In the genomic region with DNA sequence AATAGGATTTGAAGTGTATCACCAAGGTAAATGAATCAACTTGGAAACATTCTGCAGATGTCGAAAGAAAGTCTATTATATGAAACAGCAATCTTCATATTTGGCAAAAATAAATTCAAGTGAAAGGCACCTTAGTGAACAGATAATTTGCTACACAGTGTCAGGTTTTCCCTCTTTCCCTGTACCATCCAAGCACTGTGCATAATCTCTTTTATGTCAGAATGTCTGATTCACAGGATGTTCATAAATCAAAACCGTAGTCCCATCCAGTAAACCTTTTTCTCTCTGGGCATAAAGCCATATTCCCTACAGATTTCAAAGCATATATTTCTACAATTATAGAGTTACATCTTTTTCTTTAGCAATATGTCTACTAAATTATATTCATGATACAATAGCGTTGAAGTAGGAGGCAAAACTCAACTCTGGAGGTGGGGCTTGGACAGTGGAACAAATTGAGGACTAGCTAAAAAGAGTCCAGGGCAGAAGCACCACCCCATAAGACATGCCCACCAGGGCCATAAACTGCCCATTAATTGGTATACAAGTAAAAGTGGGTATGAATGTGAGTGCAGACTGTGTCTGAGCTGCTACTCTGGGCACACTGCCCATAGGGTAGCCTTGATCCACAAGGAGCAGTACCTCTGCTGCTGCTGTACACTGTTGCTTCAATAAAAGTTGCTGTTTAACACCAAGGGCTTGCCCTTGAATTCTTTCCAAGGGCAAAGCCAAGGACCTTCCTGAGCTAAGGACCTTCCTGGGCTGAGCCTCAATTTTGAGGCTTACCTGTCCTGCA, we compare ENCODE assay signal across 2 cellular contexts.
TF ChIP-seq lines count a peak whose summit lies in the region.

No MANE protein-coding gene starts in this region.

TF ChIP-seq in SK-N-SH treated with all-trans-retinoic acid at 6 μM for 48 hours, 23 proteins besides CTCF, POLR2A, EP300 and RAD21 (continued from another document):
- peak; percentile 79 for TF ChIP-seq TOX (CRISPR knock-in tag; IDR thresholded peaks at IDR 0.05; ENCODE audit: borderline replicate concordance)
- TF ChIP-seq SNAI2 (CRISPR knock-in tag; IDR thresholded peaks at IDR 0.05), result no peak
- TF ChIP-seq PPARA (CRISPR knock-in tag; IDR thresholded peaks at IDR 0.05; ENCODE audit: borderline replicate concordance), result no peak
- TF ChIP-seq, protein P1, sequence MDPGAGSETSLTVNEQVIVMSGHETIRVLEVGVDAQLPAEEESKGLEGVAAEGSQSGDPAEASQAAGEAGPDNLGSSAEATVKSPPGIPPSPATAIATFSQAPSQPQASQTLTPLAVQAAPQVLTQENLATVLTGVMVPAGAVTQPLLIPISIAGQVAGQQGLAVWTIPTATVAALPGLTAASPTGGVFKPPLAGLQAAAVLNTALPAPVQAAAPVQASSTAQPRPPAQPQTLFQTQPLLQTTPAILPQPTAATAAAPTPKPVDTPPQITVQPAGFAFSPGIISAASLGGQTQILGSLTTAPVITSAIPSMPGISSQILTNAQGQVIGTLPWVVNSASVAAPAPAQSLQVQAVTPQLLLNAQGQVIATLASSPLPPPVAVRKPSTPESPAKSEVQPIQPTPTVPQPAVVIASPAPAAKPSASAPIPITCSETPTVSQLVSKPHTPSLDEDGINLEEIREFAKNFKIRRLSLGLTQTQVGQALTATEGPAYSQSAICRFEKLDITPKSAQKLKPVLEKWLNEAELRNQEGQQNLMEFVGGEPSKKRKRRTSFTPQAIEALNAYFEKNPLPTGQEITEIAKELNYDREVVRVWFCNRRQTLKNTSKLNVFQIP (CRISPR knock-in tag; IDR thresholded peaks at IDR 0.05; ENCODE audit: borderline replicate concordance, low read depth), result no peak
- no peak for TF ChIP-seq ZNF565 (CRISPR knock-in tag; conservative IDR thresholded peaks at IDR 0.05; ENCODE audit: low read depth)
- TF ChIP-seq ZFP30 (CRISPR knock-in tag; IDR thresholded peaks at IDR 0.05), result no peak
- no peak for TF ChIP-seq CSRNP3 (CRISPR knock-in tag; IDR thresholded peaks at IDR 0.05)
- TF ChIP-seq ZC3H10 (CRISPR knock-in tag; IDR thresholded peaks at IDR 0.05), result peak; percentile 78
- TF ChIP-seq, protein P2, sequence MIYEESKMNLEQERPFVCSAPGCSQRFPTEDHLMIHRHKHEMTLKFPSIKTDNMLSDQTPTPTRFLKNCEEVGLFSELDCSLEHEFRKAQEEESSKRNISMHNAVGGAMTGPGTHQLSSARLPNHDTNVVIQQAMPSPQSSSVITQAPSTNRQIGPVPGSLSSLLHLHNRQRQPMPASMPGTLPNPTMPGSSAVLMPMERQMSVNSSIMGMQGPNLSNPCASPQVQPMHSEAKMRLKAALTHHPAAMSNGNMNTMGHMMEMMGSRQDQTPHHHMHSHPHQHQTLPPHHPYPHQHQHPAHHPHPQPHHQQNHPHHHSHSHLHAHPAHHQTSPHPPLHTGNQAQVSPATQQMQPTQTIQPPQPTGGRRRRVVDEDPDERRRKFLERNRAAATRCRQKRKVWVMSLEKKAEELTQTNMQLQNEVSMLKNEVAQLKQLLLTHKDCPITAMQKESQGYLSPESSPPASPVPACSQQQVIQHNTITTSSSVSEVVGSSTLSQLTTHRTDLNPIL (CRISPR knock-in tag; IDR thresholded peaks at IDR 0.05; ENCODE audit: low read depth), result no peak
- peak; percentile 74; the same call in 1 of the 2 replicates for TF ChIP-seq RARB (CRISPR knock-in tag; IDR thresholded peaks at IDR 0.05)
- TF ChIP-seq, protein P3, sequence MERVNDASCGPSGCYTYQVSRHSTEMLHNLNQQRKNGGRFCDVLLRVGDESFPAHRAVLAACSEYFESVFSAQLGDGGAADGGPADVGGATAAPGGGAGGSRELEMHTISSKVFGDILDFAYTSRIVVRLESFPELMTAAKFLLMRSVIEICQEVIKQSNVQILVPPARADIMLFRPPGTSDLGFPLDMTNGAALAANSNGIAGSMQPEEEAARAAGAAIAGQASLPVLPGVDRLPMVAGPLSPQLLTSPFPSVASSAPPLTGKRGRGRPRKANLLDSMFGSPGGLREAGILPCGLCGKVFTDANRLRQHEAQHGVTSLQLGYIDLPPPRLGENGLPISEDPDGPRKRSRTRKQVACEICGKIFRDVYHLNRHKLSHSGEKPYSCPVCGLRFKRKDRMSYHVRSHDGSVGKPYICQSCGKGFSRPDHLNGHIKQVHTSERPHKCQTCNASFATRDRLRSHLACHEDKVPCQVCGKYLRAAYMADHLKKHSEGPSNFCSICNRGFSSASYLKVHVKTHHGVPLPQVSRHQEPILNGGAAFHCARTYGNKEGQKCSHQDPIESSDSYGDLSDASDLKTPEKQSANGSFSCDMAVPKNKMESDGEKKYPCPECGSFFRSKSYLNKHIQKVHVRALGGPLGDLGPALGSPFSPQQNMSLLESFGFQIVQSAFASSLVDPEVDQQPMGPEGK (CRISPR knock-in tag; IDR thresholded peaks at IDR 0.05; ENCODE audit: borderline replicate concordance), result no peak
- TF ChIP-seq ZNF70 (CRISPR knock-in tag; IDR thresholded peaks at IDR 0.05), result no peak
- TF ChIP-seq ARNTL (CRISPR knock-in tag; IDR thresholded peaks at IDR 0.05; ENCODE audit: borderline replicate concordance, low read depth), result no peak
- TF ChIP-seq TCF4 (CRISPR knock-in tag; IDR thresholded peaks at IDR 0.05; ENCODE audit: borderline replicate concordance), result no peak
- no peak for TF ChIP-seq ESRRG (CRISPR knock-in tag; IDR thresholded peaks at IDR 0.05)
- TF ChIP-seq ZFP3 (CRISPR knock-in tag; IDR thresholded peaks at IDR 0.05), result no peak
- no peak for TF ChIP-seq BACH2 (CRISPR knock-in tag; IDR thresholded peaks at IDR 0.05; ENCODE audit: borderline replicate concordance)
TF ChIP-seq in SK-N-SH treated with all-trans-retinoic acid at 6 μM for 48 hours: peak in this region for 4.

TF ChIP-seq in SK-N-SH, 30 proteins besides CTCF, POLR2A, EP300 and RAD21 (continued from another document):
- TF ChIP-seq, protein P4, sequence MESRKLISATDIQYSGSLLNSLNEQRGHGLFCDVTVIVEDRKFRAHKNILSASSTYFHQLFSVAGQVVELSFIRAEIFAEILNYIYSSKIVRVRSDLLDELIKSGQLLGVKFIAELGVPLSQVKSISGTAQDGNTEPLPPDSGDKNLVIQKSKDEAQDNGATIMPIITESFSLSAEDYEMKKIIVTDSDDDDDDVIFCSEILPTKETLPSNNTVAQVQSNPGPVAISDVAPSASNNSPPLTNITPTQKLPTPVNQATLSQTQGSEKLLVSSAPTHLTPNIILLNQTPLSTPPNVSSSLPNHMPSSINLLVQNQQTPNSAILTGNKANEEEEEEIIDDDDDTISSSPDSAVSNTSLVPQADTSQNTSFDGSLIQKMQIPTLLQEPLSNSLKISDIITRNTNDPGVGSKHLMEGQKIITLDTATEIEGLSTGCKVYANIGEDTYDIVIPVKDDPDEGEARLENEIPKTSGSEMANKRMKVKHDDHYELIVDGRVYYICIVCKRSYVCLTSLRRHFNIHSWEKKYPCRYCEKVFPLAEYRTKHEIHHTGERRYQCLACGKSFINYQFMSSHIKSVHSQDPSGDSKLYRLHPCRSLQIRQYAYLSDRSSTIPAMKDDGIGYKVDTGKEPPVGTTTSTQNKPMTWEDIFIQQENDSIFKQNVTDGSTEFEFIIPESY (IDR thresholded peaks at IDR 0.05; ENCODE audit: borderline replicate concordance, low read depth), result no peak
- TF ChIP-seq, protein P5, sequence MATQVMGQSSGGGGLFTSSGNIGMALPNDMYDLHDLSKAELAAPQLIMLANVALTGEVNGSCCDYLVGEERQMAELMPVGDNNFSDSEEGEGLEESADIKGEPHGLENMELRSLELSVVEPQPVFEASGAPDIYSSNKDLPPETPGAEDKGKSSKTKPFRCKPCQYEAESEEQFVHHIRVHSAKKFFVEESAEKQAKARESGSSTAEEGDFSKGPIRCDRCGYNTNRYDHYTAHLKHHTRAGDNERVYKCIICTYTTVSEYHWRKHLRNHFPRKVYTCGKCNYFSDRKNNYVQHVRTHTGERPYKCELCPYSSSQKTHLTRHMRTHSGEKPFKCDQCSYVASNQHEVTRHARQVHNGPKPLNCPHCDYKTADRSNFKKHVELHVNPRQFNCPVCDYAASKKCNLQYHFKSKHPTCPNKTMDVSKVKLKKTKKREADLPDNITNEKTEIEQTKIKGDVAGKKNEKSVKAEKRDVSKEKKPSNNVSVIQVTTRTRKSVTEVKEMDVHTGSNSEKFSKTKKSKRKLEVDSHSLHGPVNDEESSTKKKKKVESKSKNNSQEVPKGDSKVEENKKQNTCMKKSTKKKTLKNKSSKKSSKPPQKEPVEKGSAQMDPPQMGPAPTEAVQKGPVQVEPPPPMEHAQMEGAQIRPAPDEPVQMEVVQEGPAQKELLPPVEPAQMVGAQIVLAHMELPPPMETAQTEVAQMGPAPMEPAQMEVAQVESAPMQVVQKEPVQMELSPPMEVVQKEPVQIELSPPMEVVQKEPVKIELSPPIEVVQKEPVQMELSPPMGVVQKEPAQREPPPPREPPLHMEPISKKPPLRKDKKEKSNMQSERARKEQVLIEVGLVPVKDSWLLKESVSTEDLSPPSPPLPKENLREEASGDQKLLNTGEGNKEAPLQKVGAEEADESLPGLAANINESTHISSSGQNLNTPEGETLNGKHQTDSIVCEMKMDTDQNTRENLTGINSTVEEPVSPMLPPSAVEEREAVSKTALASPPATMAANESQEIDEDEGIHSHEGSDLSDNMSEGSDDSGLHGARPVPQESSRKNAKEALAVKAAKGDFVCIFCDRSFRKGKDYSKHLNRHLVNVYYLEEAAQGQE (IDR thresholded peaks at IDR 0.05; ENCODE audit: low read depth, low read length), result no peak
TF ChIP-seq in SK-N-SH: peak in this region for 0.
